In genomic region chr2:180021850-180022249, GRCh38 we compare ENCODE assay signal across 27 cellular contexts.
"Had no signal": no experiment of that assay in that cellular context is flagged by ENCODE, and none has a peak within 500 bp of the region (broad histone marks: within the 10 kb centered on the region; RNA-seq: fewer than 3 reads in every experiment).

No MANE protein-coding gene starts in this region.

- H3K4me3 ChIP-seq: ascending aorta, body of pancreas, PC-9 had no signal

- H3K9ac ChIP-seq: KMS-11 had no signal

- H3K36me3 Mint-ChIP-seq: activated CD4-positive, alpha-beta memory T cell treated with anti-CD3 and anti-CD28 coated beads for 36 hours; activated naive CD4-positive, alpha-beta T cell treated with anti-CD3 and anti-CD28 coated beads, Interleukin-2, amount 50 U/mL, for 72 hours; T-cell had no signal

- H3K9me3 ChIP-seq: ascending aorta, body of pancreas had no signal

- DNase-seq: activated CD4-positive, alpha-beta memory T cell treated with anti-CD3 and anti-CD28 coated beads for 36 hours; activated CD4-positive, alpha-beta T cell treated with anti-CD3 and anti-CD28 coated beads, Interleukin-2, amount 10 ng/mL, durations not matched to agents 7 days and 5 days; activated CD4-positive, CD25-positive, alpha-beta regulatory T cell; activated CD8-positive, alpha-beta memory T cell treated with anti-CD3 and anti-CD28 coated beads for 24 hours; activated effector memory CD4-positive, alpha-beta T cell treated with anti-CD3 and anti-CD28 coated beads, Interleukin-2, amount 50 U/mL, for 16 hours; activated naive CD4-positive, alpha-beta T cell treated with Interleukin-2 at 50 U/mL for 16 hours; activated naive CD8-positive, alpha-beta T cell treated with anti-CD3 and anti-CD28 coated beads, Interleukin-2, amount 50 U/mL, for 24 hours; activated T-cell treated with anti-CD3 and anti-CD28 coated beads, Interleukin-2, amount 50 U/mL, for 4 hours; amniotic stem cell; body of pancreas; central memory CD4-positive, alpha-beta T cell; MV-4-11; NCI-H146; NCI-H187 treated with DMSO at 0.1 percent for 48 hours; NCI-H2081 treated with DMSO at 0.1 percent for 48 hours; NCI-H2171; NCI-H2227 treated with DMSO at 0.1 percent for 48 hours; NCI-H446 treated with DMSO at 0.1 percent for 48 hours; NCI-H524 treated with DMSO at 0.1 percent for 48 hours; PC-9; T-cell; T-helper 2 cell had no signal

- H3K4me1 ChIP-seq: ascending aorta, body of pancreas had no signal

- H3K4me1 Mint-ChIP-seq: activated CD4-positive, alpha-beta T cell treated with anti-CD3 and anti-CD28 coated beads, Interleukin-2, amount 10 ng/mL, durations not matched to agents 7 days and 5 days; activated naive CD8-positive, alpha-beta T cell treated with anti-CD3 and anti-CD28 coated beads, Interleukin-2, amount 50 U/mL, for 24 hours; T-cell had no signal

- H3K27ac Mint-ChIP-seq: activated CD4-positive, alpha-beta memory T cell treated with anti-CD3 and anti-CD28 coated beads for 36 hours; activated CD4-positive, alpha-beta T cell treated with anti-CD3 and anti-CD28 coated beads, Interleukin-2, amount 10 ng/mL, durations not matched to agents 7 days and 5 days; activated naive CD8-positive, alpha-beta T cell treated with anti-CD3 and anti-CD28 coated beads, Interleukin-2, amount 50 U/mL, for 24 hours; T-cell had no signal

- H3K36me3 ChIP-seq: ascending aorta had no signal

- H3K27me3 ChIP-seq: ascending aorta, body of pancreas had no signal

- H3K9me3 Mint-ChIP-seq: activated CD4-positive, alpha-beta memory T cell treated with anti-CD3 and anti-CD28 coated beads for 36 hours; activated CD4-positive, alpha-beta T cell treated with anti-CD3 and anti-CD28 coated beads, Interleukin-2, amount 10 ng/mL, durations not matched to agents 7 days and 5 days; activated naive CD4-positive, alpha-beta T cell treated with anti-CD3 and anti-CD28 coated beads, Interleukin-2, amount 50 U/mL, for 72 hours; activated naive CD8-positive, alpha-beta T cell treated with anti-CD3 and anti-CD28 coated beads, Interleukin-2, amount 50 U/mL, for 24 hours; activated T-cell treated with anti-CD3 and anti-CD28 coated beads, Interleukin-2, amount 50 U/mL, for 4 hours; T-cell had no signal

- H3K4me2 ChIP-seq: KMS-11 had no signal

- H3K27ac ChIP-seq: ascending aorta, body of pancreas, KMS-11, PC-9, SK-N-MC, VCaP had no signal

- H3K4me3 Mint-ChIP-seq: activated CD4-positive, alpha-beta memory T cell treated with anti-CD3 and anti-CD28 coated beads for 36 hours; activated CD4-positive, alpha-beta T cell treated with anti-CD3 and anti-CD28 coated beads, Interleukin-2, amount 10 ng/mL, durations not matched to agents 7 days and 5 days; activated naive CD8-positive, alpha-beta T cell treated with anti-CD3 and anti-CD28 coated beads, Interleukin-2, amount 50 U/mL, for 24 hours; activated T-cell treated with anti-CD3 and anti-CD28 coated beads, Interleukin-2, amount 50 U/mL, for 4 hours; T-cell had no signal
